In the genomic region with DNA sequence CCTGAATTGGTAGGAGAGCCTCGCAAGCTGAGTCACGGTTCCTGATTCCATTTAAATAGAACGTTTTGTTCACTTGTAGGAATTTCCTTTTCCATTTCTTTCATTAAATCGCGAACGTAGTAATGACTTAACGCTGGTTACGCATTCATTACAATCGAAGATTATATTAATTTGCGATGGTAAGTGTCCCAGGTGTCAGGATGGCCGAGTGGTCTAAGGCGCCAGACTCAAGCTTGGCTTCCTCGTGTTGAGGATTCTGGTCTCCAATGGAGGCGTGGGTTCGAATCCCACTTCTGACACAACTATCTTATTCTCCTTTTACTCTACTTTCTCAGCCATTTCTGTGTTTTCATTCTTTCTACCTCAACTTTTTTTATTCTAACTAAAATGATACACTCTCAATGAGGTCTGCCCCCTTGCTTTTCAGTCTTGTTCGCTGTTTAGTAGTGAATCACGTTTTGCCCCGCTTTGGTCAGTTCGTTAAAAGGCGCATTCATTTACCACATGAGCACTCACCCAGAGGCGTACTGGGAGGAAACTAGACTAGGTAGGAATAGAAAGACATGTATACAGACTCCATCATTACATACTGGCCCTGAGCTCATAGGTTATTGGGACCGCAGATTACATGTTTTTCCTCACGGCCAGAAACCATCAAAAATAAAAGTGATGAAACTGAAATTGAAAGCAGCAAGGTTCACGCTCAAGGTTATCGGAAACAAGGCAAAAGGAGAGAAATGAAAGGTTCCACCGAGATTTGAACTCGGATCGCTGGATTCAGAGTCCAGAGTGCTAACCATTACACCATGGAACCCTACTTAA, we compare ENCODE assay signal across 1 cellular context.
TF ChIP-seq lines count a peak whose summit lies in the region.

No MANE protein-coding gene starts in this region.

TF ChIP-seq in GM12878, 131 proteins besides CTCF, POLR2A, EP300 and RAD21 (continued from another document and continues in another):
- TF ChIP-seq BMI1 (IDR thresholded peaks at IDR 0.05; ENCODE audit: borderline replicate concordance) (0 out of 2 replicates have a peak, but pooled peaks have one; percentile 6), BCL3 (IDR thresholded peaks at IDR 0.05; ENCODE audit: borderline replicate concordance, insufficient read depth, low read depth, low read length, poor library complexity, severe bottlenecking) (no peak), SKIL (IDR thresholded peaks at IDR 0.05; ENCODE audit: low read depth, poor library complexity, severe bottlenecking) (peak; percentile 73), MEF2A (IDR thresholded peaks at IDR 0.05; ENCODE audit: insufficient read depth, low read depth, low read length) (no peak), NFXL1 (IDR thresholded peaks at IDR 0.05; ENCODE audit: borderline replicate concordance) (no peak), SIX5 (IDR thresholded peaks at IDR 0.05; ENCODE audit: low read depth, low read length, severe bottlenecking) (no peak), PRDM15 (CRISPR knock-in tag; IDR thresholded peaks at IDR 0.05) (no peak), PAX8 (IDR thresholded peaks at IDR 0.05) (no peak), RFX5 (IDR thresholded peaks at IDR 0.05; ENCODE audit: low read depth, low read length) (no peak), SMC3 (IDR thresholded peaks at IDR 0.05; ENCODE audit: borderline replicate concordance, low read length) (no peak), FOXK2 (IDR thresholded peaks at IDR 0.05) (peak; percentile 80), ZNF384 (IDR thresholded peaks at IDR 0.05; ENCODE audit: borderline replicate concordance, low read depth, low read length) (no peak), RELB (IDR thresholded peaks at IDR 0.05; ENCODE audit: low read depth) (peak; percentile 56; the same call in 1 of the 2 replicates), PKNOX1 (IDR thresholded peaks at IDR 0.05) (no peak), CBX5 (IDR thresholded peaks at IDR 0.05; ENCODE audit: low read depth) (0 out of 2 replicates have a peak, but pooled peaks have one; percentile 1), SMAD1 (IDR thresholded peaks at IDR 0.05; ENCODE audit: low read depth, partially characterized antibody) (no peak), RAD51 (IDR thresholded peaks at IDR 0.05) (peak; percentile 24; the same call in 1 of the 2 replicates), TCF3 (IDR thresholded peaks at IDR 0.05; ENCODE audit: borderline replicate concordance, insufficient read depth, low read depth, low read length) (no peak), ZBTB33 (IDR thresholded peaks at IDR 0.05) (no peak), MTA3 (IDR thresholded peaks at IDR 0.05; ENCODE audit: borderline replicate concordance, low read length) (no peak; the same call in 1 of the 2 replicates), RBBP5 (conservative IDR thresholded peaks at IDR 0.05) (no peak), KAT2A (conservative IDR thresholded peaks at IDR 0.05; ENCODE audit: control insufficient read depth, low read depth, low read length) (no peak), CEBPZ (IDR thresholded peaks at IDR 0.05; ENCODE audit: low read depth, low read length) (no peak), ASH2L (IDR thresholded peaks at IDR 0.05; ENCODE audit: borderline replicate concordance, low read depth) (0 out of 2 replicates have a peak, but pooled peaks have one; percentile 16)
- TF ChIP-seq, protein P1, sequence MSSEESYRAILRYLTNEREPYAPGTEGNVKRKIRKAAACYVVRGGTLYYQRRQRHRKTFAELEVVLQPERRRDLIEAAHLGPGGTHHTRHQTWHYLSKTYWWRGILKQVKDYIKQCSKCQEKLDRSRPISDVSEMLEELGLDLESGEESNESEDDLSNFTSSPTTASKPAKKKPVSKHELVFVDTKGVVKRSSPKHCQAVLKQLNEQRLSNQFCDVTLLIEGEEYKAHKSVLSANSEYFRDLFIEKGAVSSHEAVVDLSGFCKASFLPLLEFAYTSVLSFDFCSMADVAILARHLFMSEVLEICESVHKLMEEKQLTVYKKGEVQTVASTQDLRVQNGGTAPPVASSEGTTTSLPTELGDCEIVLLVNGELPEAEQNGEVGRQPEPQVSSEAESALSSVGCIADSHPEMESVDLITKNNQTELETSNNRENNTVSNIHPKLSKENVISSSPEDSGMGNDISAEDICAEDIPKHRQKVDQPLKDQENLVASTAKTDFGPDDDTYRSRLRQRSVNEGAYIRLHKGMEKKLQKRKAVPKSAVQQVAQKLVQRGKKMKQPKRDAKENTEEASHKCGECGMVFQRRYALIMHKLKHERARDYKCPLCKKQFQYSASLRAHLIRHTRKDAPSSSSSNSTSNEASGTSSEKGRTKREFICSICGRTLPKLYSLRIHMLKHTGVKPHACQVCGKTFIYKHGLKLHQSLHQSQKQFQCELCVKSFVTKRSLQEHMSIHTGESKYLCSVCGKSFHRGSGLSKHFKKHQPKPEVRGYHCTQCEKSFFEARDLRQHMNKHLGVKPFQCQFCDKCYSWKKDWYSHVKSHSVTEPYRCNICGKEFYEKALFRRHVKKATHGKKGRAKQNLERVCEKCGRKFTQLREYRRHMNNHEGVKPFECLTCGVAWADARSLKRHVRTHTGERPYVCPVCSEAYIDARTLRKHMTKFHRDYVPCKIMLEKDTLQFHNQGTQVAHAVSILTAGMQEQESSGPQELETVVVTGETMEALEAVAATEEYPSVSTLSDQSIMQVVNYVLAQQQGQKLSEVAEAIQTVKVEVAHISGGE (CRISPR knock-in tag; IDR thresholded peaks at IDR 0.05) = no peak
- TF ChIP-seq, protein P2, sequence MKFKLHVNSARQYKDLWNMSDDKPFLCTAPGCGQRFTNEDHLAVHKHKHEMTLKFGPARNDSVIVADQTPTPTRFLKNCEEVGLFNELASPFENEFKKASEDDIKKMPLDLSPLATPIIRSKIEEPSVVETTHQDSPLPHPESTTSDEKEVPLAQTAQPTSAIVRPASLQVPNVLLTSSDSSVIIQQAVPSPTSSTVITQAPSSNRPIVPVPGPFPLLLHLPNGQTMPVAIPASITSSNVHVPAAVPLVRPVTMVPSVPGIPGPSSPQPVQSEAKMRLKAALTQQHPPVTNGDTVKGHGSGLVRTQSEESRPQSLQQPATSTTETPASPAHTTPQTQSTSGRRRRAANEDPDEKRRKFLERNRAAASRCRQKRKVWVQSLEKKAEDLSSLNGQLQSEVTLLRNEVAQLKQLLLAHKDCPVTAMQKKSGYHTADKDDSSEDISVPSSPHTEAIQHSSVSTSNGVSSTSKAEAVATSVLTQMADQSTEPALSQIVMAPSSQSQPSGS (IDR thresholded peaks at IDR 0.05; ENCODE audit: low read length) = peak; percentile 10; the same call in 1 of the 2 replicates
